In the genomic region with DNA sequence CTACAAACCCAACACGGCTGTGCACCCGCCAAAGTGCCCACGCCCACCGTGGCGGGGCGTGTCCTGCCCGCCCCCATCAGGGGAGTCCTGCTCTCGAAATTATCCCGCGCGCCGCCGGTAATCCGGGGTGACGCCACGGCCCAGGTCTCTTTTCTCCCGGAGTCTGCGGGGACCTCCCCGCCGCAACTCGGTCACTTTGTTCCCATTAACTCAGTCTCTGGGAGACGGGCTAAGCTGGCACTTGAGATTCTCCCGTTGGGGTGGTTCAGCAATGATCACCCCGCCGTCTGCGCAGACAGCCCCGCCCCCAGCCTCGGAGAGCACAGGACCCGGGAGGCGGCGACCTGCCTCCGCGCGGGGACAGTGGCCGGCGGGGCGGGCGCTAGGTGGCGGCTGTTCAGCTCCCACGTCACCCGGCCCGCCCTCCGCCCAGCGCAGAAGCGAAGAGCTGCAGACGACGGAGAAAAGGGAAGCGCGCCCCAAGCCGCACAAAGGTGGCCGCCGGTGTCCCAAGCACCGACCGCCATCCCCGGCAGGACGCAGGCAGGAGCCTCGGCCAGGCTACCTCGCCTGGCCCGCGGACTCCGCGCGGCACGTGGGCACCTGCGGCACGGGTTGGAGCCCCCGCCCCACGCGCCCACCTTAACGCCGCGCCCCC, we compare ENCODE assay signal across 8 cellular contexts. TPM values are rescaled to one million over a fixed set of nuclear protein-coding genes. Genes with fewer than 3 reads are reported as not detected.
A peak's percentile ranks its signal among the peaks of the same experiment; 100 is the strongest.
DNase-seq lines count a peak whose midpoint lies in the region; ATAC-seq lines count a peak whose summit lies in the region.

No MANE protein-coding gene starts in this region.

- H2AK5ac ChIP-seq in mesendoderm (ENCODE audit: low read length): no peak overlapping the region

- no peak overlapping the region for H2BK5ac ChIP-seq in mesendoderm (ENCODE audit: low read length)

- DNase-seq in AML-193 (lab: John Stamatoyannopoulos, UW) (peak; percentile 96 to 97), NCI-H524 (lab: John Stamatoyannopoulos, UW) (peak; percentile 78 to 93), ecto neural progenitor cell (ENCODE audit: low spot score) (peak; percentile 85), mesendoderm (peak; percentile 78)
- peak; percentile 91 for DNase-seq in activated CD4-positive, alpha-beta T cell treated with anti-CD3 and anti-CD28 coated beads, Interleukin-2, amount 50 U/mL, for 1 hour
- DNase-seq in stimulated activated CD8-positive, alpha-beta memory T cell treated with anti-CD3 and anti-CD28 coated beads, Interleukin-15, amount 100 ng/mL, for 24 hours (ENCODE audit: low read depth): peak; percentile 61

- no peaks in the 10 kb centered on the region for H3K79me2 ChIP-seq in mesendoderm (ENCODE audit: control insufficient read depth, insufficient read depth, low read length)

- H3K36me3 ChIP-seq in mesendoderm (ENCODE audit: control insufficient read depth, insufficient read depth, low read length): no peaks in the 10 kb centered on the region

- no peak overlapping the region for H4K8ac ChIP-seq in mesendoderm (ENCODE audit: low read depth, low read length)

- H3K56ac ChIP-seq in mesendoderm (ENCODE audit: low read length): peak overlapping the region; percentile 76

- no peak overlapping the region for H2BK15ac ChIP-seq in mesendoderm (replicated peaks; ENCODE audit: low read depth)

- H3K27me3 ChIP-seq in mesendoderm (ENCODE audit: insufficient read depth, low read length, poor library complexity): peaks cover 28% of the 10 kb centered on the region

- peak overlapping the region; percentile 66 for H3K9ac ChIP-seq in mesendoderm (ENCODE audit: low read length)

- no peaks in the 10 kb centered on the region for H3K79me1 ChIP-seq in mesendoderm (ENCODE audit: low read length)

- H3K4me2 ChIP-seq in mesendoderm (ENCODE audit: low read length): peak overlapping the region; percentile 63

- H3K4me3 ChIP-seq in mesendoderm (ENCODE audit: low read length): peak overlapping the region; percentile 33

- H3K4me1 ChIP-seq in mesendoderm (ENCODE audit: control insufficient read depth, low read depth, low read length): no peaks in the 10 kb centered on the region

- no peak overlapping the region for H3K27ac ChIP-seq in mesendoderm (ENCODE audit: low read depth, low read length)

- no peak overlapping the region for H4K5ac ChIP-seq in mesendoderm (ENCODE audit: low read length)

- peak; percentile 85 for ATAC-seq in GM18909 (IDR thresholded peaks at IDR 0.05; ENCODE audit: poor library complexity, unreplicated experiment)
- peak; percentile 84 for ATAC-seq in HG03135 (IDR thresholded peaks at IDR 0.05; ENCODE audit: unreplicated experiment)

- H3K23ac ChIP-seq in mesendoderm (ENCODE audit: low read length): no peak overlapping the region

- H3K18ac ChIP-seq in mesendoderm (ENCODE audit: low read length): peak overlapping the region; percentile 80

- no peak overlapping the region for H2BK120ac ChIP-seq in mesendoderm (ENCODE audit: low read depth, low read length)

- H3K4ac ChIP-seq in mesendoderm (ENCODE audit: low read depth, low read length): peak overlapping the region; percentile 48

- WGBS in mesendoderm (ENCODE audit: extremely low coverage, insufficient coverage, low lambda C conversion rate): no CpG with 5 or more reads among the region's 72 CpGs

RNA-seq across cellular contexts. Expression of a gene that starts 31.5 kb away (rescaled TPM):
- 285 TPM for polyA plus RNA-seq in mesendoderm (2013, experiment 1 of 2)
- polyA plus RNA-seq in mesendoderm (2013, experiment 2 of 2): 286 TPM

RNA-seq across cellular contexts. Expression of a gene that starts 55.8 kb away (rescaled TPM):
- 3.4 TPM for polyA plus RNA-seq in mesendoderm (2013, experiment 1 of 2)
- polyA plus RNA-seq in mesendoderm (2013, experiment 2 of 2): 3.8 TPM
